11 cellular contexts compared by ENCODE assay signal in genomic region chr3:30605005-30605404, GRCh38. TPM values are rescaled to one million over a fixed set of nuclear protein-coding genes. Genes with fewer than 3 reads are reported as not detected.
DNase-seq lines count a peak whose midpoint lies in the region; ATAC-seq and TF ChIP-seq lines count a peak whose summit lies in the region.
"Had no signal": no experiment of that assay in that cellular context is flagged by ENCODE, and none has a peak within 500 bp of the region (broad histone marks: within the 10 kb centered on the region; RNA-seq: fewer than 3 reads in every experiment).

No MANE protein-coding gene starts in this region.

- H3K4me1 ChIP-seq in left lung (peaks cover 17 to 63% of the 10 kb centered on the region in 2 donors), stomach (peaks cover 8 to 50% (median 29%) of the 10 kb centered on the region in 4 donors)

- DNase-seq in activated CD4-positive, alpha-beta T cell treated with anti-CD3 and anti-CD28 coated beads for 36 hours, result no peak
- DNase-seq in activated CD4-positive, alpha-beta T cell treated with anti-CD3 and anti-CD28 coated beads for 48 hours, result no peak
- DNase-seq in activated CD4-positive, alpha-beta memory T cell treated with anti-CD3 and anti-CD28 coated beads, Interleukin-2, amount 10 ng/mL, durations not matched to agents 7 days and 5 days, result no peak
- DNase-seq in left lung (no peak), stomach (no peak), hypothalamus (lab: John Stamatoyannopoulos, UW) (no peak), anterior cingulate cortex (lab: John Stamatoyannopoulos, UW) (no peak), hepatic stellate cell (ENCODE audit: low spot score) (no peak)
- DNase-seq: NCI-H446; stimulated activated CD4-positive, alpha-beta T cell treated with anti-CD3 and anti-CD28 coated beads, Interleukin-15, amount 100 ng/mL, for 24 hours had no signal

- CTCF ChIA-PET in activated CD4-positive, alpha-beta T cell treated with anti-CD3 and anti-CD28 coated beads for 36 hours (lab: Charles Lee), result no interaction called here
- CTCF ChIA-PET in activated CD4-positive, alpha-beta memory T cell treated with anti-CD3 and anti-CD28 coated beads, Interleukin-2, amount 10 ng/mL, durations not matched to agents 7 days and 5 days (lab: Charles Lee), result interaction anchor here (0.7 to 2.3 kb wide), 4 partner anchors 31 to 406 kb away, joined by 3 to 5 read pairs (median 4); no protein-coding TSS in a partner anchor

- H3K27me3 Mint-ChIP-seq in activated CD4-positive, alpha-beta T cell treated with anti-CD3 and anti-CD28 coated beads for 36 hours, result no peaks in the 10 kb centered on the region
- no peaks in the 10 kb centered on the region for H3K27me3 Mint-ChIP-seq in activated CD4-positive, alpha-beta memory T cell treated with anti-CD3 and anti-CD28 coated beads, Interleukin-2, amount 10 ng/mL, durations not matched to agents 7 days and 5 days

- H3K9me3 ChIP-seq in left lung (no peaks in the 10 kb centered on the region), stomach (no peaks in the 10 kb centered on the region)

- WGBS in stomach, 5 donors, result 50 to 67% (median 58%) methylated on average over 4 of the region's 4 CpGs

- H3K9me3 Mint-ChIP-seq in activated CD4-positive, alpha-beta T cell treated with anti-CD3 and anti-CD28 coated beads for 36 hours (ENCODE audit: low read depth), result peaks cover 2% of the 10 kb centered on the region
- no peaks in the 10 kb centered on the region for H3K9me3 Mint-ChIP-seq in activated CD4-positive, alpha-beta memory T cell treated with anti-CD3 and anti-CD28 coated beads, Interleukin-2, amount 10 ng/mL, durations not matched to agents 7 days and 5 days

- H3K36me3 Mint-ChIP-seq in activated CD4-positive, alpha-beta T cell treated with anti-CD3 and anti-CD28 coated beads for 36 hours (ENCODE audit: low read depth), result peaks cover 24% of the 10 kb centered on the region
- peaks cover 17% of the 10 kb centered on the region for H3K36me3 Mint-ChIP-seq in activated CD4-positive, alpha-beta memory T cell treated with anti-CD3 and anti-CD28 coated beads, Interleukin-2, amount 10 ng/mL, durations not matched to agents 7 days and 5 days (ENCODE audit: low read depth)

- H3K27me3 ChIP-seq in left lung (no peaks in the 10 kb centered on the region), stomach (no peaks in the 10 kb centered on the region)

- peak overlapping the region; percentile 99 for H3K4me3 Mint-ChIP-seq in activated CD4-positive, alpha-beta T cell treated with anti-CD3 and anti-CD28 coated beads for 36 hours
- H3K4me3 Mint-ChIP-seq in activated CD4-positive, alpha-beta memory T cell treated with anti-CD3 and anti-CD28 coated beads, Interleukin-2, amount 10 ng/mL, durations not matched to agents 7 days and 5 days, result peak overlapping the region; percentile 82

- ATAC-seq in activated CD4-positive, alpha-beta T cell treated with anti-CD3 and anti-CD28 coated beads for 36 hours, result no peak
- no peak for ATAC-seq in left lung

- peak overlapping the region in 1 of 2 donors; percentile 6 for H3K4me3 ChIP-seq in left lung
- H3K4me3 ChIP-seq in stomach, result no peak overlapping the region

- H3K27ac ChIP-seq in left lung (peak overlapping the region; percentile 99 to 100), stomach (peak overlapping the region; percentile 2 to 100 (median 96))
- H3K27ac ChIP-seq: VCaP had no signal

- TF ChIP-seq CTCF in left lung (IDR thresholded peaks at IDR 0.05) (no peak), stomach (IDR thresholded peaks at IDR 0.05) (no peak)

- H3K27ac Mint-ChIP-seq in activated CD4-positive, alpha-beta T cell treated with anti-CD3 and anti-CD28 coated beads for 36 hours, result peak overlapping the region; percentile 95
- H3K27ac Mint-ChIP-seq in activated CD4-positive, alpha-beta memory T cell treated with anti-CD3 and anti-CD28 coated beads, Interleukin-2, amount 10 ng/mL, durations not matched to agents 7 days and 5 days, result peak overlapping the region; percentile 91

- peaks cover 55% of the 10 kb centered on the region for H3K4me1 Mint-ChIP-seq in activated CD4-positive, alpha-beta T cell treated with anti-CD3 and anti-CD28 coated beads for 36 hours
- H3K4me1 Mint-ChIP-seq in activated CD4-positive, alpha-beta memory T cell treated with anti-CD3 and anti-CD28 coated beads, Interleukin-2, amount 10 ng/mL, durations not matched to agents 7 days and 5 days, result peaks cover 42% of the 10 kb centered on the region

- no peak for TF ChIP-seq POLR2A in stomach (IDR thresholded peaks at IDR 0.05)

- intact Hi-C loops in activated CD4-positive, alpha-beta T cell treated with anti-CD3 and anti-CD28 coated beads for 36 hours (cut with DNase I, micrococcal nuclease), result loop anchor here (5.0 kb wide), 5 partner anchors 37 to 258 kb away; no protein-coding TSS in a partner anchor
- intact Hi-C loops in left lung (cut with DNase I), result no loop called here
- intact Hi-C loops in stomach (cut with DNase I; ENCODE audit: low total_unique reads), result no loop called here

- TF ChIP-seq EP300 in stomach (IDR thresholded peaks at IDR 0.05), result no peak

- POLR2A ChIA-PET in activated CD4-positive, alpha-beta T cell treated with anti-CD3 and anti-CD28 coated beads for 36 hours (lab: Charles Lee), result interaction anchor here (0.7 kb wide), 1 partner anchor 53 kb away, joined by 3 read pairs; no protein-coding TSS in a partner anchor
- POLR2A ChIA-PET in activated CD4-positive, alpha-beta memory T cell treated with anti-CD3 and anti-CD28 coated beads, Interleukin-2, amount 10 ng/mL, durations not matched to agents 7 days and 5 days (lab: Charles Lee), result interaction anchor here (0.6 to 11.6 kb wide), 9 partner anchors 8 to 257 kb away, joined by 3 to 244 read pairs (median 4); no protein-coding TSS in a partner anchor

- H3K36me3 ChIP-seq in left lung (no peaks in the 10 kb centered on the region), stomach (no peaks in the 10 kb centered on the region)

RNA-seq across cellular contexts. Expression of gene TGFBR2, which starts 1.4 kb away (rescaled TPM):
- 10 to 100 TPM; 45.5 to 46.6 TPM for total RNA-seq in activated CD4-positive, alpha-beta T cell treated with anti-CD3 and anti-CD28 coated beads for 36 hours
- 10 to 100 TPM; 60.1 to 60.8 TPM for total RNA-seq in activated CD4-positive, alpha-beta memory T cell treated with anti-CD3 and anti-CD28 coated beads, Interleukin-2, amount 10 ng/mL, durations not matched to agents 7 days and 5 days
- total RNA-seq in left lung, result 100 to 1,000 TPM; 240 to 269 TPM
- total RNA-seq in stomach, result 100 to 1,000 TPM in 2 of 5 donors, 10 to 100 TPM in 3; 59.1 to 115 (median 89.3) TPM
- polyA plus RNA-seq in stomach, result 10 to 100 TPM; 13.7 to 44.1 (median 27.4) TPM

Comparison
In these comparisons a context has a peak if more than half of its experiments do, and no peak if none do; other contexts are left out.
1. intact Hi-C loops: an anchor here in activated CD4-positive, alpha-beta T cell treated with anti-CD3 and anti-CD28 coated beads for 36 hours (5.0 kb wide); none called in left lung and stomach.